In genomic region chr13:102933076-102933922, GRCh38 we compare ENCODE assay signal across 20 cellular contexts.
A peak's percentile ranks its signal among the peaks of the same experiment; 100 is the strongest.
DNase-seq lines count a peak whose midpoint lies in the region; ATAC-seq and FAIRE-seq lines count a peak whose summit lies in the region.
"Had no signal": no experiment of that assay in that cellular context is flagged by ENCODE, and none has a peak within 500 bp of the region (broad histone marks: within the 10 kb centered on the region; RNA-seq: fewer than 3 reads in every experiment).

No MANE protein-coding gene starts in this region.

- H3K36me3 ChIP-seq in small intestine (ENCODE audit: control insufficient read depth in 2 of 2, insufficient read depth in 2 of 2, low read length in 2 of 2): no peaks in the 10 kb centered on the region
- H3K36me3 ChIP-seq: BLaER1 had no signal

- 45 to 77% (median 58%) methylated on average over 9 of the region's 9 CpGs for WGBS in small intestine, 3 donors

- peak; percentile 14 for FAIRE-seq in GM19239 (lab: Jason Lieb, UNC)
- no peak for FAIRE-seq in small intestine (lab: Jason Lieb, UNC)
- FAIRE-seq: H54, HepG2 had no signal

- no peak for ATAC-seq in T-helper 17 cell
- no peak for ATAC-seq in GM21576 (IDR thresholded peaks at IDR 0.05; ENCODE audit: unreplicated experiment)
- no peak for ATAC-seq in HG02571 (IDR thresholded peaks at IDR 0.05; ENCODE audit: unreplicated experiment)
- ATAC-seq: HCT116, HepG2 had no signal

- H3K27ac Mint-ChIP-seq in T-helper 17 cell: no peak overlapping the region
- H3K27ac Mint-ChIP-seq: CD14-positive monocyte, HFFc6, IgD-negative memory B cell had no signal

- peaks cover 13% of the 10 kb centered on the region for H3K4me1 Mint-ChIP-seq in T-helper 17 cell
- H3K4me1 Mint-ChIP-seq: CD14-positive monocyte had no signal

- no peak overlapping the region for H3K4me3 ChIP-seq in small intestine (ENCODE audit: low read depth in 1 of 2, low read length in 2 of 2)
- H3K4me3 ChIP-seq: BLaER1, GM23248 had no signal

- H3K27me3 ChIP-seq in small intestine (ENCODE audit: control insufficient read depth in 2 of 2, insufficient read depth in 2 of 2, low read length in 2 of 2): no peaks in the 10 kb centered on the region
- H3K27me3 ChIP-seq: BLaER1 had no signal

- H3K27ac ChIP-seq in small intestine (ENCODE audit: low read depth in 1 of 2, low read length in 1 of 2): peak overlapping the region in 1 of 2 donors; percentile 14
- H3K27ac ChIP-seq: BLaER1, GM23248 had no signal

- no peaks in the 10 kb centered on the region for H3K9me3 ChIP-seq in T-helper 17 cell (ENCODE audit: control insufficient read depth, low read length, poor library complexity, severe bottlenecking)
- H3K9me3 ChIP-seq in small intestine (ENCODE audit: control insufficient read depth, low read depth): no peaks in the 10 kb centered on the region
- H3K9me3 ChIP-seq: BLaER1 had no signal

- no peaks in the 10 kb centered on the region for H3K36me3 Mint-ChIP-seq in T-helper 17 cell (ENCODE audit: low read depth)
- H3K36me3 Mint-ChIP-seq: CD14-positive monocyte; CD4-positive, alpha-beta memory T cell had no signal

- no peaks in the 10 kb centered on the region for H3K4me1 ChIP-seq in small intestine (ENCODE audit: control insufficient read depth in 2 of 2, insufficient read depth in 1 of 2, low read depth in 1 of 2, low read length in 1 of 2)
- H3K4me1 ChIP-seq: BLaER1 had no signal

- no peak for DNase-seq in GM19239 (ENCODE audit: insufficient read length, low spot score)
- DNase-seq in T-helper 17 cell: no peak
- peak; percentile 40 for DNase-seq in kidney tubule cell (ENCODE audit: low spot score)
- peak; percentile 88 for DNase-seq in small intestine
- no peak for DNase-seq in T-helper 2 cell
- DNase-seq: 8988T; CD4-positive, alpha-beta memory T cell; DMS153; DMS79; GDM1; GM23248; HFFc6 had no signal

- peaks cover 30% of the 10 kb centered on the region for H3K27me3 Mint-ChIP-seq in T-helper 17 cell

- H3K4me3 Mint-ChIP-seq in T-helper 17 cell: peak overlapping the region; percentile 1
- H3K4me3 Mint-ChIP-seq: CD14-positive monocyte; CD4-positive, alpha-beta memory T cell; HFFc6; IgD-negative memory B cell had no signal

Comparison
In these comparisons a context has a peak if more than half of its experiments do, and no peak if none do; other contexts are left out.
1. DNase-seq: peak in kidney tubule cell (single experiment) and small intestine (single experiment); none in GM19239 (single experiment), T-helper 17 cell (0 of 3) and T-helper 2 cell (0 of 5).